ENCODE assay signal across 8 cellular contexts in the genomic region with DNA sequence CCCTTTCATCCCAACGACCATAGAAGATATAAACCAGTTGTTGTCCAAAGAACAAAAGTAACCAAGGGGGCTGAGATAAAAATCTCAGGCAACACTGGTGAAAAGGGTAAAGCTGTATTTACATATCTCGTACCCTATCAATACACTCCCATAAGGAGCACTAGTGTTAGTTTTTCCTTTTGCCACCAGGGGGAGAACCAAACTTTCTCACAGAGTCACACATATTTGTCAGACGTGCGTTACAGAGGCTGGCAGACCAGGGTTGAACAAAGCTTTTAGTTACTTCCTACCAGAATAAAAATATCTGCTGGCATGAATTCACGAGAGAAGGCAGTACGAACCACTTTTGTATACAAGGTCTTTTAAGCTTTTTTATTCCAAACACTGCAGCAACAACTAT.
A peak's percentile ranks its signal among the peaks of the same experiment; 100 is the strongest.
DNase-seq lines count a peak whose midpoint lies in the region; ATAC-seq, FAIRE-seq and TF ChIP-seq lines count a peak whose summit lies in the region.

No MANE protein-coding gene starts in this region.

- peak; percentile 61 to 83 for TF ChIP-seq RAD21 in K562 (CRISPR knock-in tag; conservative IDR thresholded peaks at IDR 0.05 in 1 of 2, IDR thresholded peaks at IDR 0.05 in 1 of 2)

- H3K4me2 ChIP-seq in K562 (ENCODE audit: insufficient read depth, low read length), result peak overlapping the region; percentile 26; the same call in 1 of the 2 replicates

- H3K79me2 ChIP-seq in K562 (ENCODE audit: control insufficient read depth, insufficient read depth, low read length), result peaks cover 100% of the 10 kb centered on the region

- H3K9me3 ChIP-seq in K562 (replicated peaks; ENCODE audit: control insufficient read depth, insufficient read depth, low read depth, low read length), result peaks cover 5% of the 10 kb centered on the region
- H3K9me3 ChIP-seq in thoracic aorta, result no peaks in the 10 kb centered on the region

- WGBS in K562 (ENCODE audit: insufficient coverage, low coverage, missing lambda C conversion rate), result 1% methylated on average over 5 of the region's 6 CpGs

- peak; percentile 88 for ATAC-seq in HG02623 (IDR thresholded peaks at IDR 0.05; ENCODE audit: unreplicated experiment)
- ATAC-seq in K562, result peak; percentile 88
- peak; percentile 77 for ATAC-seq in thoracic aorta (ENCODE audit: insufficient number of reproducible peaks, low FRiP score, low read depth)

- no TSS peak for BruUV-seq in K562 (replicated peaks; lab: Mats Ljungman, UMichigan)

- H3K27ac ChIP-seq in K562 (ENCODE audit: extremely low read depth, low read depth, low read length), result peak overlapping the region; percentile 8; the same call in 1 of the 3 replicates
- peak overlapping the region in 1 of 2 donors; percentile 81 for H3K27ac ChIP-seq in thoracic aorta

- H3K36me3 ChIP-seq in K562 (ENCODE audit: control insufficient read depth, insufficient read depth, low read length) (peaks cover 25% of the 10 kb centered on the region), thoracic aorta (no peaks in the 10 kb centered on the region)

- H4K20me1 ChIP-seq in K562 (replicated peaks; ENCODE audit: control insufficient read depth, insufficient read depth, low read length), result no peaks in the 10 kb centered on the region

- H3K9ac ChIP-seq in K562 (ENCODE audit: insufficient read depth in 1 of 2, low read depth in 2 of 2, low read length in 2 of 2), result no peak overlapping the region; a peak in 1 of 4 replicates

- H3K4me3 ChIP-seq in AG10803 (ENCODE audit: low read length) (no peak overlapping the region), K562 (no peak overlapping the region), thoracic aorta (no peak overlapping the region)

- H3K27me3 ChIP-seq in K562 (ENCODE audit: control insufficient read depth in 2 of 2, insufficient read depth in 2 of 2, low read length in 2 of 2), result no peaks in the 10 kb centered on the region
- no peaks in the 10 kb centered on the region for H3K27me3 ChIP-seq in thoracic aorta (replicated peaks; ENCODE audit: insufficient read depth)

- no peak overlapping the region for H2AFZ ChIP-seq in K562 (ENCODE audit: low read depth, low read length)

- TF ChIP-seq POLR2A in GM12891 (IDR thresholded peaks at IDR 0.05; ENCODE audit: low read depth, low read length) (no peak), K562 (conservative IDR thresholded peaks at IDR 0.05) (no peak)

- H3K4me1 ChIP-seq in K562 (replicated peaks in 1 of 2; ENCODE audit: control insufficient read depth in 2 of 2, insufficient read depth in 2 of 2, low read length in 2 of 2) (peaks cover 10 to 54% of the 10 kb centered on the region in 2 experiments), thoracic aorta (ENCODE audit: control insufficient read depth in 1 of 2, low read depth in 2 of 2) (peaks cover 16 to 39% of the 10 kb centered on the region in 2 donors)

- DNase-seq in AG10803 (ENCODE audit: low read depth) (peak; percentile 59), GM12891 (ENCODE audit: insufficient read length, low spot score) (no peak), NCI-H1694 (lab: John Stamatoyannopoulos, UW) (peak; percentile 6), K562 (ENCODE audit: extremely low read depth in 1 of 4, low spot score in 3 of 4) (peak; percentile 31 to 84 (median 36)), thoracic aorta (ENCODE audit: low spot score) (no peak)
- no peak for DNase-seq in activated effector memory CD4-positive, alpha-beta T cell treated with Interleukin-2 at 50 U/mL for 16 hours

- TF ChIP-seq EP300 in K562 (IDR thresholded peaks at IDR 0.05; ENCODE audit: low read length), result no peak

- peak; percentile 63 for TF ChIP-seq CTCF in AG10803 (conservative IDR thresholded peaks at IDR 0.05; ENCODE audit: low read length)
- peak; percentile 67 to 72 (median 72) for TF ChIP-seq CTCF in K562 (IDR thresholded peaks at IDR 0.05 in 2 of 3, conservative IDR thresholded peaks at IDR 0.05 in 1 of 3; ENCODE audit: insufficient read depth in 2 of 3, low read depth in 1 of 3, low read length in 3 of 3)
- peak; percentile 53 for TF ChIP-seq CTCF in thoracic aorta (IDR thresholded peaks at IDR 0.05)

- intact Hi-C loops in K562 (cut with micrococcal nuclease), result loop anchor here (1.0 to 5.0 kb wide), 4 partner anchors 45 to 239 kb away; no protein-coding TSS in a partner anchor

- CTCF ChIA-PET in K562 (lab: Yijun Ruan, JAX; ENCODE audit: low intra/inter-chr PET ratio), result interaction anchor here (1.4 to 2.6 kb wide), 2 partner anchors 150 to 152 kb away, joined by 3 to 15 read pairs; no protein-coding TSS in a partner anchor

- no peaks in the 10 kb centered on the region for H3K9me1 ChIP-seq in K562 (ENCODE audit: control insufficient read depth, insufficient read depth, low read length)

- peak; percentile 28 for FAIRE-seq in GM12891 (lab: Jason Lieb, UNC)
- peak; percentile 89 for FAIRE-seq in K562 (lab: Jason Lieb, UNC)
- FAIRE-seq in islet of Langerhans (lab: Jason Lieb, UNC), result peak; percentile 71

- POLR2A ChIA-PET in K562 (lab: Yijun Ruan, JAX), result interaction anchor here (0.6 to 1.2 kb wide), 5 partner anchors 10 to 754 kb away, joined by 3 to 5 read pairs (median 4); no protein-coding TSS in a partner anchor

- in situ Hi-C loops in K562 (cut with MboI), result loop anchor here (25.0 kb wide), 1 partner anchor 381 kb away; a partner anchor contains a TSS

TF ChIP-seq in GM12891, 5 proteins besides CTCF, POLR2A, EP300 and RAD21:
- no peak for TF ChIP-seq POLR2AphosphoS5 (IDR thresholded peaks at IDR 0.05; ENCODE audit: low read depth, low read length)
- TF ChIP-seq SPI1 (IDR thresholded peaks at IDR 0.05; ENCODE audit: low read depth, low read length), result no peak
- TF ChIP-seq POU2F2 (IDR thresholded peaks at IDR 0.05; ENCODE audit: low read depth, low read length), result no peak
- TF ChIP-seq TAF1 (IDR thresholded peaks at IDR 0.05; ENCODE audit: low read depth, low read length), result no peak
- TF ChIP-seq PAX5 (IDR thresholded peaks at IDR 0.05; ENCODE audit: insufficient read depth, low read length, severe bottlenecking), result no peak

TF ChIP-seq in K562, 482 proteins besides CTCF, POLR2A, EP300 and RAD21 (continues in another document):
- TF ChIP-seq BACH1 (tag; IDR thresholded peaks at IDR 0.05), result 0 out of 2 replicates have a peak, but pooled peaks have one; percentile 22
- TF ChIP-seq JUND (IDR thresholded peaks at IDR 0.05; ENCODE audit: borderline replicate concordance, low read depth, low read length), result no peak
- TF ChIP-seq JUND (tag; IDR thresholded peaks at IDR 0.05; ENCODE audit: borderline replicate concordance, low read depth, low read length), result peak; percentile 37; the same call in 1 of the 3 replicates
- 0 out of 2 replicates have a peak, but pooled peaks have one; percentile 21 for TF ChIP-seq FOXJ2 (tag; IDR thresholded peaks at IDR 0.05)
- TF ChIP-seq FOXK2 (conservative IDR thresholded peaks at IDR 0.05 in 1 of 2, IDR thresholded peaks at IDR 0.05 in 1 of 2; ENCODE audit: low read depth in 2 of 2), result 0 out of 4 replicates have a peak, but pooled peaks of 1 of the 2 experiments have one; percentile 19
- TF ChIP-seq GATA2 (CRISPR knock-in tag; IDR thresholded peaks at IDR 0.05), result peak; percentile 58
- TF ChIP-seq SMAD4 (CRISPR knock-in tag; conservative IDR thresholded peaks at IDR 0.05), result 0 out of 2 replicates have a peak, but pooled peaks have one; percentile 17
- TF ChIP-seq TCF3 (CRISPR knock-in tag; IDR thresholded peaks at IDR 0.05), result 0 out of 2 replicates have a peak, but pooled peaks have one; percentile 10
- 0 out of 2 replicates have a peak, but pooled peaks have one; percentile 26 for TF ChIP-seq GTF2E2 (tag; IDR thresholded peaks at IDR 0.05)
- 0 out of 2 replicates have a peak, but pooled peaks have one; percentile 53 for TF ChIP-seq ZNF197 (CRISPR knock-in tag; IDR thresholded peaks at IDR 0.05; ENCODE audit: low read depth)
- TF ChIP-seq, protein P1, sequence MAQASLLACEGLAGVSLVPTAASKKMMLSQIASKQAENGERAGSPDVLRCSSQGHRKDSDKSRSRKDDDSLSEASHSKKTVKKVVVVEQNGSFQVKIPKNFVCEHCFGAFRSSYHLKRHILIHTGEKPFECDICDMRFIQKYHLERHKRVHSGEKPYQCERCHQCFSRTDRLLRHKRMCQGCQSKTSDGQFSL (CRISPR knock-in tag; IDR thresholded peaks at IDR 0.05), result no peak
- TF ChIP-seq, protein P1 (tag; IDR thresholded peaks at IDR 0.05), result no peak
- no peak for TF ChIP-seq GATAD2A (IDR thresholded peaks at IDR 0.05)
- 0 out of 2 replicates have a peak, but pooled peaks have one; percentile 30 for TF ChIP-seq ZNF644 (tag; IDR thresholded peaks at IDR 0.05; ENCODE audit: low read depth)
- no peak for TF ChIP-seq ZNF143 (CRISPR knock-in tag; IDR thresholded peaks at IDR 0.05)
- peak; percentile 53; the same call in 1 of the 2 replicates for TF ChIP-seq DMBX1 (CRISPR knock-in tag; IDR thresholded peaks at IDR 0.05; ENCODE audit: borderline replicate concordance)
- peak; percentile 46; the same call in 1 of the 2 replicates for TF ChIP-seq SMC3 (conservative IDR thresholded peaks at IDR 0.05; ENCODE audit: insufficient read depth, low read depth, low read length)
- no peak for TF ChIP-seq SUPT5H (IDR thresholded peaks at IDR 0.05)
- 0 out of 2 replicates have a peak, but pooled peaks have one; percentile 27 for TF ChIP-seq EP400 (IDR thresholded peaks at IDR 0.05)
- peak; percentile 72 for TF ChIP-seq BRD9 (IDR thresholded peaks at IDR 0.05; ENCODE audit: low read depth, partially characterized antibody)

Comparison
In these comparisons a context has a peak if more than half of its experiments do, and no peak if none do; other contexts are left out.
1. DNase-seq: peak in AG10803 (single experiment), NCI-H1694 (single experiment) and K562 (4 of 4); none in GM12891 (single experiment), thoracic aorta (single experiment) and activated effector memory CD4-positive, alpha-beta T cell treated with Interleukin-2 at 50 U/mL for 16 hours (single experiment).
2. Peak in every context shown above with its lines, with median percentiles within 50 percentile points of each other: CTCF ChIP-seq and ATAC-seq.